Comparison of ENCODE assay signal across 1 cellular context in the genomic region with DNA sequence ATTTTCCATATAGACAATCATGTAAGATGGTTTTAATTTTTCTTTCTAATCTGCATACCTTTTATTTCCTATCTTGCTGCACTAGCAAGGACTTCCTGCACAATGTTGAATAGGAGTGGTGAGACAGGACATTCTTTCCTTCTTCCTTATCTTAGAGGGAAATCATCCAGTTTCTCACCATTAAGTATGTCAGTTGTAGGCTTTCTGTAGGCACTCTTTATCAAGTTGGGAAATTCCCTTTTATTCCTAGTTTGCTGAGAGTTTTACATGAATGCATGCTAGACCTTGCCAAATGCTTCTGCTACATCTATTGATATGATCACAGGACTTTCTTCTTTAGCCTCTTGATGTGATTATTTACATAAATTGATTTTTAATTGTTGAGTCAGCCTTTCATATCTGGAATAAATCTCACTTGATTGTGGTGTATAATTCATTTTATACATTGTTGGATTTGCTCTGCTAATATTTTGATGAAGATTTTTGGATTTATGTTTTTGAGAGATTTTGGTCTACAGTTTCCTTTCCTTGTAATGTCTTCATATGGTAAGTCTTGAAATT.
TF ChIP-seq lines count a peak whose summit lies in the region.

No MANE protein-coding gene starts in this region.

TF ChIP-seq in K562, 482 proteins besides CTCF, POLR2A, EP300 and RAD21 (continued from another document):
- TF ChIP-seq, protein P1, sequence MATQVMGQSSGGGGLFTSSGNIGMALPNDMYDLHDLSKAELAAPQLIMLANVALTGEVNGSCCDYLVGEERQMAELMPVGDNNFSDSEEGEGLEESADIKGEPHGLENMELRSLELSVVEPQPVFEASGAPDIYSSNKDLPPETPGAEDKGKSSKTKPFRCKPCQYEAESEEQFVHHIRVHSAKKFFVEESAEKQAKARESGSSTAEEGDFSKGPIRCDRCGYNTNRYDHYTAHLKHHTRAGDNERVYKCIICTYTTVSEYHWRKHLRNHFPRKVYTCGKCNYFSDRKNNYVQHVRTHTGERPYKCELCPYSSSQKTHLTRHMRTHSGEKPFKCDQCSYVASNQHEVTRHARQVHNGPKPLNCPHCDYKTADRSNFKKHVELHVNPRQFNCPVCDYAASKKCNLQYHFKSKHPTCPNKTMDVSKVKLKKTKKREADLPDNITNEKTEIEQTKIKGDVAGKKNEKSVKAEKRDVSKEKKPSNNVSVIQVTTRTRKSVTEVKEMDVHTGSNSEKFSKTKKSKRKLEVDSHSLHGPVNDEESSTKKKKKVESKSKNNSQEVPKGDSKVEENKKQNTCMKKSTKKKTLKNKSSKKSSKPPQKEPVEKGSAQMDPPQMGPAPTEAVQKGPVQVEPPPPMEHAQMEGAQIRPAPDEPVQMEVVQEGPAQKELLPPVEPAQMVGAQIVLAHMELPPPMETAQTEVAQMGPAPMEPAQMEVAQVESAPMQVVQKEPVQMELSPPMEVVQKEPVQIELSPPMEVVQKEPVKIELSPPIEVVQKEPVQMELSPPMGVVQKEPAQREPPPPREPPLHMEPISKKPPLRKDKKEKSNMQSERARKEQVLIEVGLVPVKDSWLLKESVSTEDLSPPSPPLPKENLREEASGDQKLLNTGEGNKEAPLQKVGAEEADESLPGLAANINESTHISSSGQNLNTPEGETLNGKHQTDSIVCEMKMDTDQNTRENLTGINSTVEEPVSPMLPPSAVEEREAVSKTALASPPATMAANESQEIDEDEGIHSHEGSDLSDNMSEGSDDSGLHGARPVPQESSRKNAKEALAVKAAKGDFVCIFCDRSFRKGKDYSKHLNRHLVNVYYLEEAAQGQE (CRISPR knock-in tag; IDR thresholded peaks at IDR 0.05; ENCODE audit: low read depth) = no peak
- TF ChIP-seq ZNF316 (IDR thresholded peaks at IDR 0.05) = peak; percentile 63
TF ChIP-seq in K562: peak in this region for 1.
